ENCODE assay signal across 9 cellular contexts in genomic region chr7:17640730-17641377, GRCh38.
DNase-seq lines count a peak whose midpoint lies in the region; ATAC-seq, FAIRE-seq and TF ChIP-seq lines count a peak whose summit lies in the region.
"Had no signal": no experiment of that assay in that cellular context is flagged by ENCODE, and none has a peak within 500 bp of the region (broad histone marks: within the 10 kb centered on the region; RNA-seq: fewer than 3 reads in every experiment).

No MANE protein-coding gene starts in this region.

- TF ChIP-seq POLR2A in GM12891 (IDR thresholded peaks at IDR 0.05; ENCODE audit: low read depth, low read length) = no peak

- no peaks in the 10 kb centered on the region for H3K27me3 ChIP-seq in AG04450 (ENCODE audit: control insufficient read depth, insufficient read depth, low read length)

- no peak for FAIRE-seq in GM12891 (lab: Jason Lieb, UNC)

- H3K9me3 ChIP-seq in AG04450 (ENCODE audit: control insufficient read depth, insufficient read depth, low read length) = peaks cover 8% of the 10 kb centered on the region

- CTCF ChIA-PET in AG04450 (lab: Charles Lee) = interaction anchor here (0.5 to 3.2 kb wide), 8 partner anchors 9 to 310 kb away, joined by 3 to 18 read pairs (median 3); no protein-coding TSS in a partner anchor

- in situ Hi-C loops in SK-MEL-5 (cut with HindIII; ENCODE audit: low pct_unique_long_range_greater_than_20kb, low sequenced_read_pairs) = no loop called here

- TF ChIP-seq CTCF in AG04450 (IDR thresholded peaks at IDR 0.05; ENCODE audit: low read depth, low read length) (peak; percentile 63), fibroblast of mammary gland (conservative IDR thresholded peaks at IDR 0.05; ENCODE audit: control insufficient read depth, insufficient read depth, low read depth, low read length) (peak; percentile 73)

- ATAC-seq in HG03159 (IDR thresholded peaks at IDR 0.05; ENCODE audit: unreplicated experiment) (peak; percentile 88), GM21737 (IDR thresholded peaks at IDR 0.05; ENCODE audit: unreplicated experiment) (no peak)
- ATAC-seq: stimulated activated naive CD8-positive, alpha-beta T cell treated with anti-CD3 and anti-CD28 coated beads, Interleukin-15, amount 100 ng/mL, for 72 hours had no signal

- DNase-seq in AG04450 (ENCODE audit: low read depth, low spot score) (no peak), ELR (ENCODE audit: low read depth) (peak; percentile 67), SK-MEL-5 (ENCODE audit: low read depth, low spot score) (peak; percentile 72), fibroblast of mammary gland (ENCODE audit: low read depth) (peak; percentile 58), retina (peak; percentile 36), GM12891 (ENCODE audit: insufficient read length, low spot score) (no peak)

- POLR2A ChIA-PET in AG04450 (lab: Yijun Ruan, JAX) = no interaction called here

- H3K4me3 ChIP-seq in AG04450 (ENCODE audit: low read depth, low read length) = no peak overlapping the region
- no peak overlapping the region for H3K4me3 ChIP-seq in fibroblast of mammary gland (ENCODE audit: control insufficient read depth, low read depth, low read length)

- H3K27ac ChIP-seq in AG04450 (ENCODE audit: low read depth, low read length) = no peak overlapping the region

TF ChIP-seq in GM12891, 5 proteins besides CTCF, POLR2A, EP300 and RAD21:
- TF ChIP-seq PAX5 (IDR thresholded peaks at IDR 0.05; ENCODE audit: insufficient read depth, low read length, severe bottlenecking) (no peak), POU2F2 (IDR thresholded peaks at IDR 0.05; ENCODE audit: low read depth, low read length) (no peak), POLR2AphosphoS5 (IDR thresholded peaks at IDR 0.05; ENCODE audit: low read depth, low read length) (no peak), TAF1 (IDR thresholded peaks at IDR 0.05; ENCODE audit: low read depth, low read length) (no peak), SPI1 (IDR thresholded peaks at IDR 0.05; ENCODE audit: low read depth, low read length) (no peak)
TF ChIP-seq in GM12891: peak in this region for 0.

Comparison
In these comparisons a context has a peak if more than half of its experiments do, and no peak if none do; other contexts are left out.
1. DNase-seq: peak in ELR (single experiment), SK-MEL-5 (single experiment), fibroblast of mammary gland (single experiment) and retina (single experiment); none in AG04450 (single experiment) and GM12891 (single experiment).